In genomic region chr16:22126037-22126558, GRCh38 we compare ENCODE assay signal across 26 cellular contexts. TPM values are rescaled to one million over a fixed set of nuclear protein-coding genes. Genes with fewer than 3 reads are reported as not detected.
A peak's percentile ranks its signal among the peaks of the same experiment; 100 is the strongest.
DNase-seq lines count a peak whose midpoint lies in the region; ATAC-seq and TF ChIP-seq lines count a peak whose summit lies in the region.
"Had no signal": no experiment of that assay in that cellular context is flagged by ENCODE, and none has a peak within 500 bp of the region (broad histone marks: within the 10 kb centered on the region; RNA-seq: fewer than 3 reads in every experiment).

No MANE protein-coding gene starts in this region.

- H3K27me3 ChIP-seq in colonic mucosa, result no peaks in the 10 kb centered on the region
- H3K27me3 ChIP-seq: SJSA1 had no signal

- H3K4me3 ChIP-seq in cardiac fibroblast (replicated peaks in 1 of 2; ENCODE audit: low read depth in 2 of 2, low read length in 2 of 2), result no peak overlapping the region
- H3K4me3 ChIP-seq in colonic mucosa, result no peak overlapping the region
- H3K4me3 ChIP-seq: A549, PC-9, SJSA1 had no signal

- intact Hi-C loops in colonic mucosa (cut with DNase I), result no loop called here

- no peaks in the 10 kb centered on the region for H3K4me1 ChIP-seq in colonic mucosa
- H3K4me1 ChIP-seq: A549, SJSA1 had no signal

- DNase-seq in LHCN-M2 (ENCODE audit: low read depth) (peak; percentile 3), cardiac fibroblast (ENCODE audit: low read depth in 2 of 2) (peak; percentile 8 to 17), hepatic stellate cell (ENCODE audit: low spot score) (peak; percentile 38), colonic mucosa (no peak), NCI-H526 (lab: John Stamatoyannopoulos, UW) (no peak)
- DNase-seq in effector CD4-positive, alpha-beta T cell, result no peak
- DNase-seq: CD8-positive, alpha-beta T cell; DMS 273 treated with DMSO at 0.1 percent for 48 hours; DMS79; GF-D8; Kasumi-1; NCI-H2029; NCI-H446; NCI-H524 treated with DMSO at 0.1 percent for 48 hours; NCI-H82; NK-92 treated with Interleukin-12 subunit alpha and Interleukin-12 subunit beta, amount 100 ng/mL, for 24 hours; PC-9; Right ventricle myocardium superior; RPMI8226 had no signal

- H3K9ac ChIP-seq in colonic mucosa (ENCODE audit: low read depth in 2 of 2, low read length in 2 of 2), result no peak overlapping the region

- no peak for ATAC-seq in GM19328 (IDR thresholded peaks at IDR 0.05; ENCODE audit: unreplicated experiment)
- ATAC-seq: A549; CD8-positive, alpha-beta T cell; HCT116 had no signal

- H3K36me3 ChIP-seq in colonic mucosa, result no peaks in the 10 kb centered on the region
- H3K36me3 ChIP-seq: SJSA1 had no signal

- TF ChIP-seq CTCF in cardiac fibroblast (IDR thresholded peaks at IDR 0.05; ENCODE audit: low read depth, low read length) (no peak), colonic mucosa (IDR thresholded peaks at IDR 0.05) (no peak)

- H3K9me3 ChIP-seq in colonic mucosa, result no peaks in the 10 kb centered on the region

- H3K27ac ChIP-seq in colonic mucosa, result no peak overlapping the region
- H3K27ac ChIP-seq: A549, C4-2B, PC-9, SJSA1 had no signal

RNA-seq across cellular contexts. Expression of gene VWA3A, which starts 33.8 kb away (rescaled TPM):
- total RNA-seq in LHCN-M2 (2014; rRNA removed) (not detected in 2 replicates), colonic mucosa (not detected)
- not detected for polyA plus RNA-seq in LHCN-M2 (2012)
- total RNA-seq: H4, MCF 10A, SJSA1 had no signal

RNA-seq across cellular contexts. Expression of gene SDR42E2, which starts 36.2 kb away (rescaled TPM):
- total RNA-seq in LHCN-M2 (2014; rRNA removed) (not detected in 2 replicates), colonic mucosa (not detected)
- 0.02 TPM for polyA plus RNA-seq in LHCN-M2 (2012)
- total RNA-seq: H4, MCF 10A, PC-9, Right ventricle myocardium superior, SJSA1 had no signal
- polyA plus RNA-seq: A549 had no signal

Comparison
In these comparisons a context has a peak if more than half of its experiments do, and no peak if none do; other contexts are left out.
1. DNase-seq: peak in LHCN-M2 (single experiment), cardiac fibroblast (2 of 2) and hepatic stellate cell (single experiment); none in colonic mucosa (single experiment), effector CD4-positive, alpha-beta T cell (single experiment) and NCI-H526 (0 of 2).